ENCODE assay signal across 1 cellular context in the genomic region with DNA sequence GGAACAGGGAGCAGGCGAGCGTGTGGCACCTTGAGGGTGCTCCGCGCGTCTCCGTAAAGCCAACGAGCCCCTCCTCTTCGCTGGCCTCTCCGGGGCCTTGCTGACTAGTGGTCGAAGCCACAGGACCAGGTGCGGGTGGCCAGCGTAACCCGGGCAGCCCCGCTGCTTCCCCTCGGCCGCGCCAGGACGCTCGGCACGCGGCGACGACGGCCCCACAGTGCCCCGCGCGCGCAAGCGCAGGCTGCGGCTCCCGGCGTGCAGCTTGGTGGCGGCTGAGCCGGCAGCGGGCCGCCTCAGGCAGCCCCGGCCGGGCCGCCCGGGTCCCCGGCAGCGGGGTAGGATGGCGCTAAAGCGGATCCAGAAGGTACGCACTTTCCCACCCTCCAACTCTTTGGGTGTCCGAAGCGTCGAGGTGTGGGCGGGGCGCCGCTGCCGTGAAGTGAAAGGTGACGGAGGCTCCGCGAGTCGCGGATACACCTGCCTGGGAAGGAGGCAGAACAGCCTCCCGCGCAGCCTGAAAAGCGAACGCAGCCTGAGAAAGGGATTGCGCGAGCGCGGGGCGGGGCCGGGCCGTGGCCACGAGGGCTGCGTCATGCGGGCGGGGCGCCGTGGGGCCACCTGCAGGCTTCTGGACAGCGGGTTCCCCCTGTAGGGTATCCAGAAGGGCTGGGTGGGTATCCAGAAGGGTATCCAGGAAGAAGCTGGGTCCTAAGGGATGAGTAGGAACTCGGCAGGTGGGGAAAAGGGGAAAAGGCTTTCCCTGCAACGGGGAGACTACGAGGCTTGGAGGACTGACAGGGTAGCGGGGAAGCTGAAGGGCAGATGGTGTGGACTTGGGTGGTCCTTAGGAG.
TF ChIP-seq lines count a peak whose summit lies in the region.

A gene (plus strand): TSS at position 244 of the 851 bp plus-strand sequence. CDS start 97 bp downstream, at position 341.

TF ChIP-seq in HepG2, 621 proteins besides CTCF, POLR2A, EP300 and RAD21 (continued from another document and continues in another):
- TF ChIP-seq, protein P1, sequence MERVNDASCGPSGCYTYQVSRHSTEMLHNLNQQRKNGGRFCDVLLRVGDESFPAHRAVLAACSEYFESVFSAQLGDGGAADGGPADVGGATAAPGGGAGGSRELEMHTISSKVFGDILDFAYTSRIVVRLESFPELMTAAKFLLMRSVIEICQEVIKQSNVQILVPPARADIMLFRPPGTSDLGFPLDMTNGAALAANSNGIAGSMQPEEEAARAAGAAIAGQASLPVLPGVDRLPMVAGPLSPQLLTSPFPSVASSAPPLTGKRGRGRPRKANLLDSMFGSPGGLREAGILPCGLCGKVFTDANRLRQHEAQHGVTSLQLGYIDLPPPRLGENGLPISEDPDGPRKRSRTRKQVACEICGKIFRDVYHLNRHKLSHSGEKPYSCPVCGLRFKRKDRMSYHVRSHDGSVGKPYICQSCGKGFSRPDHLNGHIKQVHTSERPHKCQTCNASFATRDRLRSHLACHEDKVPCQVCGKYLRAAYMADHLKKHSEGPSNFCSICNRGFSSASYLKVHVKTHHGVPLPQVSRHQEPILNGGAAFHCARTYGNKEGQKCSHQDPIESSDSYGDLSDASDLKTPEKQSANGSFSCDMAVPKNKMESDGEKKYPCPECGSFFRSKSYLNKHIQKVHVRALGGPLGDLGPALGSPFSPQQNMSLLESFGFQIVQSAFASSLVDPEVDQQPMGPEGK (CRISPR knock-in tag; IDR thresholded peaks at IDR 0.05): peak; percentile 89
- TF ChIP-seq SMYD3 (CRISPR knock-in tag; IDR thresholded peaks at IDR 0.05) (0 out of 2 replicates have a peak, but pooled peaks have one; percentile 38), ZNF720 (CRISPR knock-in tag; IDR thresholded peaks at IDR 0.05) (no peak), ZNF761 (CRISPR knock-in tag; conservative IDR thresholded peaks at IDR 0.05) (peak; percentile 96), RBM22 (optimal IDR thresholded peaks at IDR 0.05; ENCODE audit: low read length) (no peak), ZNF589 (CRISPR knock-in tag; conservative IDR thresholded peaks at IDR 0.05) (no peak; the same call in 1 of the 2 replicates), ZNF263 (CRISPR knock-in tag; IDR thresholded peaks at IDR 0.05) (peak; percentile 58; the same call in 1 of the 2 replicates), ISX (CRISPR knock-in tag; conservative IDR thresholded peaks at IDR 0.05) (peak; percentile 83; the same call in 1 of the 2 replicates), FOXA3 (CRISPR knock-in tag; IDR thresholded peaks at IDR 0.05) (peak; percentile 35), JUNB (CRISPR knock-in tag; IDR thresholded peaks at IDR 0.05; ENCODE audit: borderline replicate concordance) (no peak), RXRA (CRISPR knock-in tag; IDR thresholded peaks at IDR 0.05) (0 out of 2 replicates have a peak, but pooled peaks have one; percentile 46), BRCA1 (CRISPR knock-in tag; IDR thresholded peaks at IDR 0.05) (peak; percentile 90), ZNF20 (CRISPR knock-in tag; IDR thresholded peaks at IDR 0.05) (no peak), RFX5 (IDR thresholded peaks at IDR 0.05; ENCODE audit: low read depth, low read length) (no peak), WIZ (CRISPR knock-in tag; IDR thresholded peaks at IDR 0.05) (peak; percentile 75; the same call in 1 of the 2 replicates), SAP130 (CRISPR knock-in tag; IDR thresholded peaks at IDR 0.05; ENCODE audit: low read depth) (peak; percentile 85), NBN (conservative IDR thresholded peaks at IDR 0.05) (no peak), FOSL1 (CRISPR knock-in tag; IDR thresholded peaks at IDR 0.05; ENCODE audit: borderline replicate concordance) (0 out of 2 replicates have a peak, but pooled peaks have one; percentile 4), HOXA7 (CRISPR knock-in tag; IDR thresholded peaks at IDR 0.05) (no peak), ZNF496 (CRISPR knock-in tag; IDR thresholded peaks at IDR 0.05; ENCODE audit: insufficient replicate concordance) (no peak), ZSCAN29 (CRISPR knock-in tag; conservative IDR thresholded peaks at IDR 0.05) (peak; percentile 76; the same call in 1 of the 2 replicates), ZNF431 (CRISPR knock-in tag; IDR thresholded peaks at IDR 0.05; ENCODE audit: borderline replicate concordance, low read depth) (peak; percentile 78; the same call in 1 of the 2 replicates), EHMT2 (IDR thresholded peaks at IDR 0.05; ENCODE audit: borderline replicate concordance, low read depth, low read length) (no peak), STAT5B (CRISPR knock-in tag; IDR thresholded peaks at IDR 0.05) (peak; percentile 90), ZC3H13 (CRISPR knock-in tag; IDR thresholded peaks at IDR 0.05) (no peak), ZNF143 (CRISPR knock-in tag; IDR thresholded peaks at IDR 0.05) (peak; percentile 84), IRF2 (CRISPR knock-in tag; IDR thresholded peaks at IDR 0.05) (peak; percentile 36; the same call in 1 of the 2 replicates), ZNF224 (CRISPR knock-in tag; IDR thresholded peaks at IDR 0.05) (peak; percentile 96; the same call in 1 of the 2 replicates), SRF (IDR thresholded peaks at IDR 0.05; ENCODE audit: low read depth, low read length) (no peak), CBFB (CRISPR knock-in tag; IDR thresholded peaks at IDR 0.05) (0 out of 2 replicates have a peak, but pooled peaks have one; percentile 21), BCL6 (CRISPR knock-in tag; IDR thresholded peaks at IDR 0.05) (no peak; the same call in 1 of the 2 replicates), POGZ (CRISPR knock-in tag; IDR thresholded peaks at IDR 0.05) (peak; percentile 45; the same call in 1 of the 2 replicates), ARNT (IDR thresholded peaks at IDR 0.05) (no peak)
- TF ChIP-seq, protein P2, sequence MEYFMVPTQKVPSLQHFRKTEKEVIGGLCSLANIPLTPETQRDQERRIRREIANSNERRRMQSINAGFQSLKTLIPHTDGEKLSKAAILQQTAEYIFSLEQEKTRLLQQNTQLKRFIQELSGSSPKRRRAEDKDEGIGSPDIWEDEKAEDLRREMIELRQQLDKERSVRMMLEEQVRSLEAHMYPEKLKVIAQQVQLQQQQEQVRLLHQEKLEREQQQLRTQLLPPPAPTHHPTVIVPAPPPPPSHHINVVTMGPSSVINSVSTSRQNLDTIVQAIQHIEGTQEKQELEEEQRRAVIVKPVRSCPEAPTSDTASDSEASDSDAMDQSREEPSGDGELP (IDR thresholded peaks at IDR 0.05; ENCODE audit: borderline replicate concordance, low read depth): no peak
- TF ChIP-seq, protein P3, sequence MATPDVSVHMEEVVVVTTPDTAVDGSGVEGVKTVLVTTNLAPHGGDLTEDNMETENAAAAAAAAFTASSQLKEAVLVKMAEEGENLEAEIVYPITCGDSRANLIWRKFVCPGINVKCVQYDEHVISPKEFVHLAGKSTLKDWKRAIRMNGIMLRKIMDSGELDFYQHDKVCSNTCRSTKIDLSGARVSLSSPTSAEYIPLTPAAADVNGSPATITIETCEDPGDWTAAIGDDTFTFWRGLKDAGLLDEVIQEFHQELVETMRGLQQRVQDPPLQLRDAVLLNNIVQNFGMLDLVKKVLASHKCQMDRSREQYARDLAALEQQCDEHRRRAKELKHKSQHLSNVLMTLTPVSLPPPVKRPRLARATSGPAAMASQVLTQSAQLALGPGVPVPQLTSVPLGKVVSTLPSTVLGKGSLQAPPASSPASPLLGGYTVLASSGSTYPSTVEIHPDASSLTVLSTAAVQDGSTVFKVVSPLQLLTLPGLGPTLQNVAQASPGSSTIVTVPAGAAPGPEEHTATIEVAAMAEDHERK (CRISPR knock-in tag; IDR thresholded peaks at IDR 0.05; ENCODE audit: low read depth): peak; percentile 17; the same call in 1 of the 2 replicates
- TF ChIP-seq, protein P4, sequence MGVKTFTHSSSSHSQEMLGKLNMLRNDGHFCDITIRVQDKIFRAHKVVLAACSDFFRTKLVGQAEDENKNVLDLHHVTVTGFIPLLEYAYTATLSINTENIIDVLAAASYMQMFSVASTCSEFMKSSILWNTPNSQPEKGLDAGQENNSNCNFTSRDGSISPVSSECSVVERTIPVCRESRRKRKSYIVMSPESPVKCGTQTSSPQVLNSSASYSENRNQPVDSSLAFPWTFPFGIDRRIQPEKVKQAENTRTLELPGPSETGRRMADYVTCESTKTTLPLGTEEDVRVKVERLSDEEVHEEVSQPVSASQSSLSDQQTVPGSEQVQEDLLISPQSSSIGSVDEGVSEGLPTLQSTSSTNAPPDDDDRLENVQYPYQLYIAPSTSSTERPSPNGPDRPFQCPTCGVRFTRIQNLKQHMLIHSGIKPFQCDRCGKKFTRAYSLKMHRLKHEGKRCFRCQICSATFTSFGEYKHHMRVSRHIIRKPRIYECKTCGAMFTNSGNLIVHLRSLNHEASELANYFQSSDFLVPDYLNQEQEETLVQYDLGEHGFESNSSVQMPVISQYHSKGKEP (CRISPR knock-in tag; IDR thresholded peaks at IDR 0.05): peak; percentile 49; the same call in 1 of the 2 replicates
- TF ChIP-seq, protein P5, sequence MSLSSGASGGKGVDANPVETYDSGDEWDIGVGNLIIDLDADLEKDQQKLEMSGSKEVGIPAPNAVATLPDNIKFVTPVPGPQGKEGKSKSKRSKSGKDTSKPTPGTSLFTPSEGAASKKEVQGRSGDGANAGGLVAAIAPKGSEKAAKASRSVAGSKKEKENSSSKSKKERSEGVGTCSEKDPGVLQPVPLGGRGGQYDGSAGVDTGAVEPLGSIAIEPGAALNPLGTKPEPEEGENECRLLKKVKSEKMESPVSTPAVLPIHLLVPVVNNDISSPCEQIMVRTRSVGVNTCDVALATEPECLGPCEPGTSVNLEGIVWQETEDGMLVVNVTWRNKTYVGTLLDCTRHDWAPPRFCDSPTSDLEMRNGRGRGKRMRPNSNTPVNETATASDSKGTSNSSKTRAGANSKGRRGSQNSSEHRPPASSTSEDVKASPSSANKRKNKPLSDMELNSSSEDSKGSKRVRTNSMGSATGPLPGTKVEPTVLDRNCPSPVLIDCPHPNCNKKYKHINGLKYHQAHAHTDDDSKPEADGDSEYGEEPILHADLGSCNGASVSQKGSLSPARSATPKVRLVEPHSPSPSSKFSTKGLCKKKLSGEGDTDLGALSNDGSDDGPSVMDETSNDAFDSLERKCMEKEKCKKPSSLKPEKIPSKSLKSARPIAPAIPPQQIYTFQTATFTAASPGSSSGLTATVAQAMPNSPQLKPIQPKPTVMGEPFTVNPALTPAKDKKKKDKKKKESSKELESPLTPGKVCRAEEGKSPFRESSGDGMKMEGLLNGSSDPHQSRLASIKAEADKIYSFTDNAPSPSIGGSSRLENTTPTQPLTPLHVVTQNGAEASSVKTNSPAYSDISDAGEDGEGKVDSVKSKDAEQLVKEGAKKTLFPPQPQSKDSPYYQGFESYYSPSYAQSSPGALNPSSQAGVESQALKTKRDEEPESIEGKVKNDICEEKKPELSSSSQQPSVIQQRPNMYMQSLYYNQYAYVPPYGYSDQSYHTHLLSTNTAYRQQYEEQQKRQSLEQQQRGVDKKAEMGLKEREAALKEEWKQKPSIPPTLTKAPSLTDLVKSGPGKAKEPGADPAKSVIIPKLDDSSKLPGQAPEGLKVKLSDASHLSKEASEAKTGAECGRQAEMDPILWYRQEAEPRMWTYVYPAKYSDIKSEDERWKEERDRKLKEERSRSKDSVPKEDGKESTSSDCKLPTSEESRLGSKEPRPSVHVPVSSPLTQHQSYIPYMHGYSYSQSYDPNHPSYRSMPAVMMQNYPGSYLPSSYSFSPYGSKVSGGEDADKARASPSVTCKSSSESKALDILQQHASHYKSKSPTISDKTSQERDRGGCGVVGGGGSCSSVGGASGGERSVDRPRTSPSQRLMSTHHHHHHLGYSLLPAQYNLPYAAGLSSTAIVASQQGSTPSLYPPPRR (CRISPR knock-in tag; IDR thresholded peaks at IDR 0.05; ENCODE audit: borderline replicate concordance): peak; percentile 64; the same call in 1 of the 2 replicates
- TF ChIP-seq, protein P6, sequence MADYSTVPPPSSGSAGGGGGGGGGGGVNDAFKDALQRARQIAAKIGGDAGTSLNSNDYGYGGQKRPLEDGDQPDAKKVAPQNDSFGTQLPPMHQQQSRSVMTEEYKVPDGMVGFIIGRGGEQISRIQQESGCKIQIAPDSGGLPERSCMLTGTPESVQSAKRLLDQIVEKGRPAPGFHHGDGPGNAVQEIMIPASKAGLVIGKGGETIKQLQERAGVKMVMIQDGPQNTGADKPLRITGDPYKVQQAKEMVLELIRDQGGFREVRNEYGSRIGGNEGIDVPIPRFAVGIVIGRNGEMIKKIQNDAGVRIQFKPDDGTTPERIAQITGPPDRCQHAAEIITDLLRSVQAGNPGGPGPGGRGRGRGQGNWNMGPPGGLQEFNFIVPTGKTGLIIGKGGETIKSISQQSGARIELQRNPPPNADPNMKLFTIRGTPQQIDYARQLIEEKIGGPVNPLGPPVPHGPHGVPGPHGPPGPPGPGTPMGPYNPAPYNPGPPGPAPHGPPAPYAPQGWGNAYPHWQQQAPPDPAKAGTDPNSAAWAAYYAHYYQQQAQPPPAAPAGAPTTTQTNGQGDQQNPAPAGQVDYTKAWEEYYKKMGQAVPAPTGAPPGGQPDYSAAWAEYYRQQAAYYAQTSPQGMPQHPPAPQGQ (CRISPR knock-in tag; IDR thresholded peaks at IDR 0.05; ENCODE audit: borderline replicate concordance): 0 out of 2 replicates have a peak, but pooled peaks have one; percentile 49
- TF ChIP-seq, protein P7, sequence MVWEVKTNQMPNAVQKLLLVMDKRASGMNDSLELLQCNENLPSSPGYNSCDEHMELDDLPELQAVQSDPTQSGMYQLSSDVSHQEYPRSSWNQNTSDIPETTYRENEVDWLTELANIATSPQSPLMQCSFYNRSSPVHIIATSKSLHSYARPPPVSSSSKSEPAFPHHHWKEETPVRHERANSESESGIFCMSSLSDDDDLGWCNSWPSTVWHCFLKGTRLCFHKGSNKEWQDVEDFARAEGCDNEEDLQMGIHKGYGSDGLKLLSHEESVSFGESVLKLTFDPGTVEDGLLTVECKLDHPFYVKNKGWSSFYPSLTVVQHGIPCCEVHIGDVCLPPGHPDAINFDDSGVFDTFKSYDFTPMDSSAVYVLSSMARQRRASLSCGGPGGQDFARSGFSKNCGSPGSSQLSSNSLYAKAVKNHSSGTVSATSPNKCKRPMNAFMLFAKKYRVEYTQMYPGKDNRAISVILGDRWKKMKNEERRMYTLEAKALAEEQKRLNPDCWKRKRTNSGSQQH (CRISPR knock-in tag; IDR thresholded peaks at IDR 0.05; ENCODE audit: low read depth): peak; percentile 55; the same call in 1 of the 2 replicates
- TF ChIP-seq, protein P8, sequence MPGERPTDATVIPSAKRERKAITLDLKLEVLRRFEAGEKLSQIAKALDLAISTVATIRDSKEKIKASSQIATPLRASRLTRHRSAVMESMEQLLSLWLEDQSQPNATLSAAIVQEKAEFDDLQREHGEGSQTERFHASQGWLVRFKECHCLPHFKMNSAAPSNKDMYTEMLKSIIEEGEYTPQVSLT (CRISPR knock-in tag; IDR thresholded peaks at IDR 0.05; ENCODE audit: borderline replicate concordance, low read depth): peak; percentile 95; the same call in 1 of the 2 replicates
- TF ChIP-seq, protein P9, sequence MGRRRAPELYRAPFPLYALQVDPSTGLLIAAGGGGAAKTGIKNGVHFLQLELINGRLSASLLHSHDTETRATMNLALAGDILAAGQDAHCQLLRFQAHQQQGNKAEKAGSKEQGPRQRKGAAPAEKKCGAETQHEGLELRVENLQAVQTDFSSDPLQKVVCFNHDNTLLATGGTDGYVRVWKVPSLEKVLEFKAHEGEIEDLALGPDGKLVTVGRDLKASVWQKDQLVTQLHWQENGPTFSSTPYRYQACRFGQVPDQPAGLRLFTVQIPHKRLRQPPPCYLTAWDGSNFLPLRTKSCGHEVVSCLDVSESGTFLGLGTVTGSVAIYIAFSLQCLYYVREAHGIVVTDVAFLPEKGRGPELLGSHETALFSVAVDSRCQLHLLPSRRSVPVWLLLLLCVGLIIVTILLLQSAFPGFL (CRISPR knock-in tag; IDR thresholded peaks at IDR 0.05): no peak
- TF ChIP-seq, protein P10, sequence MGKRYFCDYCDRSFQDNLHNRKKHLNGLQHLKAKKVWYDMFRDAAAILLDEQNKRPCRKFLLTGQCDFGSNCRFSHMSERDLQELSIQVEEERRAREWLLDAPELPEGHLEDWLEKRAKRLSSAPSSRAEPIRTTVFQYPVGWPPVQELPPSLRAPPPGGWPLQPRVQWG (CRISPR knock-in tag; IDR thresholded peaks at IDR 0.05; ENCODE audit: borderline replicate concordance, low read depth): no peak
